Comparison of ENCODE assay signal across 2 cellular contexts in genomic region chr11:114587398-114587953, GRCh38.
A peak's percentile ranks its signal among the peaks of the same experiment; 100 is the strongest.
TF ChIP-seq lines count a peak whose summit lies in the region.

No MANE protein-coding gene starts in this region.

TF ChIP-seq in HepG2, 621 proteins besides CTCF, POLR2A, EP300 and RAD21:
- TF ChIP-seq SRSF9 (IDR thresholded peaks at IDR 0.05; ENCODE audit: borderline replicate concordance, insufficient read depth, low read depth, low read length, poor library complexity, severe bottlenecking) (no peak), ZNF616 (CRISPR knock-in tag; IDR thresholded peaks at IDR 0.05; ENCODE audit: low read depth) (peak; percentile 99)

TF ChIP-seq in K562, 482 proteins besides CTCF, POLR2A, EP300 and RAD21:
- TF ChIP-seq TAL1 (IDR thresholded peaks at IDR 0.05) (no peak), CBX5 (IDR thresholded peaks at IDR 0.05; ENCODE audit: borderline replicate concordance, low read depth) (peak; percentile 80), CBX3 (IDR thresholded peaks at IDR 0.05; ENCODE audit: borderline replicate concordance in 1 of 2, low read length in 2 of 2) (peak in 1 of 2 experiments; percentile 54; a peak in 1 of 3 replicates), ZBTB26 (CRISPR knock-in tag; IDR thresholded peaks at IDR 0.05) (no peak), CBX1 (IDR thresholded peaks at IDR 0.05; ENCODE audit: low read depth) (peak; percentile 62; the same call in 1 of the 2 replicates)
